In the genomic region with DNA sequence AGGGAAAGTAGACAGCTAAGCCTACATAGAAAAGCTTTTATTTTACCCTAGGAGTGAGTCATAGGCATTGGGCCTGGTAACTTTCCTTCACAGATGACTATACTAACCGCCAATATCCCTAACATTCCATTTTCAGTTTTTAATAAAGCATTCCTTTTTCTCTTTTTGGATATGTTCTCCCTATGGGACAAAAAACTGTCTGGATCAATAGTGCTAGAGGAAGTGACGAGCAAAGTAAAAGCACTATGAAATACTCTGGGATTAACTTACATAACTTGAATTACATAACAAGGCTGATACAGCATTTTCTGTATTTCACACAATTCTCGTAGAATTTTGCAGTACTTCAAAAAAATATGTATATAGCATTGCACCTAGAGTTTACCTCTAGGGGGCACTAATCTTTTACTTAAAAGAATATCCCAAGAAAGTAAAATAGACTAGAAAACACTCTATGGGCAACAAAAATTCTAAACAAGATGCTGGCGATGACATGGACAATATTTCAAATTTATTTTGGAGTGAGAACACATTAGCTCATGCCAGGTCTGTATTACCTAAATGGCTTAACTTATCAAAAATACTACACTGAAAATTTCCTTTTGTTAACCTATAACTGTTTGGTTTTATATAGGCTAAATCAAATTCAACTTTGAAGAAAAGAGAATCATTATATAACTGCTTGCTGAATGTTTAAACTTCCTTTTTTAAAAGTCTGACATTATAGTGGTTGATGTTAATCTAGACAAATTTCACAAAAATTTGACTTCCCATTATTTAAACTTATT, we compare ENCODE assay signal across 8 cellular contexts.
DNase-seq lines count a peak whose midpoint lies in the region; ATAC-seq, FAIRE-seq and TF ChIP-seq lines count a peak whose summit lies in the region.

No MANE protein-coding gene starts in this region.

- peaks cover 21% of the 10 kb centered on the region for H3K4me1 Mint-ChIP-seq in brain

- H3K27me3 Mint-ChIP-seq in brain, result no peaks in the 10 kb centered on the region

- H3K36me3 Mint-ChIP-seq in brain, result no peaks in the 10 kb centered on the region

- in situ Hi-C loops in ACHN (cut with HindIII; ENCODE audit: low pct_ligation_motif_present, low pct_unique_long_range_greater_than_20kb, low sequenced_read_pairs), result no loop called here

- peak; percentile 67 to 70 for TF ChIP-seq CTCF in brain (conservative IDR thresholded peaks at IDR 0.05)

- no peaks in the 10 kb centered on the region for H3K9me3 Mint-ChIP-seq in brain

- H3K4me3 Mint-ChIP-seq in brain, result no peak overlapping the region

- H3K27ac Mint-ChIP-seq in brain, result peak overlapping the region in 1 of 5 experiments; percentile 19

- peak; percentile 51 for ATAC-seq in GM19395 (IDR thresholded peaks at IDR 0.05; ENCODE audit: unreplicated experiment)

- no peak for FAIRE-seq in urothelium cell line (lab: Jason Lieb, UNC)

- DNase-seq in ACHN (peak; percentile 67), NCI-H446 treated with DMSO at 0.1 percent for 48 hours (lab: John Stamatoyannopoulos, UW) (peak; percentile 69), kidney glomerular epithelial cell (lab: John Stamatoyannopoulos, UW) (peak; percentile 42), urothelium cell line (ENCODE audit: low spot score) (peak; percentile 51), activated gamma-delta T cell (lab: John Stamatoyannopoulos, UW) (no peak)
- DNase-seq in activated CD8-positive, alpha-beta memory T cell treated with anti-CD3 and anti-CD28 coated beads for 24 hours, result no peak

Comparison
In these comparisons a context has a peak if more than half of its experiments do, and no peak if none do; other contexts are left out.
1. DNase-seq: peak in ACHN (single experiment), NCI-H446 treated with DMSO at 0.1 percent for 48 hours (single experiment), kidney glomerular epithelial cell (single experiment) and urothelium cell line (single experiment); none in activated CD8-positive, alpha-beta memory T cell treated with anti-CD3 and anti-CD28 coated beads for 24 hours (single experiment) and activated gamma-delta T cell (single experiment).